In genomic region chr12:127343941-127344340, GRCh38 we compare ENCODE assay signal across 19 cellular contexts.
DNase-seq lines count a peak whose midpoint lies in the region; TF ChIP-seq lines count a peak whose summit lies in the region.
"Had no signal": no experiment of that assay in that cellular context is flagged by ENCODE, and none has a peak within 500 bp of the region (broad histone marks: within the 10 kb centered on the region; RNA-seq: fewer than 3 reads in every experiment).

No MANE protein-coding gene starts in this region.

- intact Hi-C loops in Calu3 (cut with micrococcal nuclease; ENCODE audit: unreplicated experiment): no loop called here

- CTCF ChIA-PET in Calu3 (lab: Charles Lee): no interaction called here

- H3K36me3 ChIP-seq in kidney epithelial cell (ENCODE audit: control insufficient read depth, insufficient read depth, low read length): no peaks in the 10 kb centered on the region
- H3K36me3 ChIP-seq: BLaER1 had no signal

- H3K4me1 Mint-ChIP-seq in Calu3 (ENCODE audit: low read depth, unreplicated experiment): no peaks in the 10 kb centered on the region
- H3K4me1 Mint-ChIP-seq: GM23338 had no signal

- H3K9me3 Mint-ChIP-seq in Calu3 (ENCODE audit: low read depth, unreplicated experiment): peaks cover 24% of the 10 kb centered on the region

- in situ Hi-C loops in astrocyte of the cerebellum (cut with HindIII; ENCODE audit: low sequenced_read_pairs): no loop called here

- no peaks in the 10 kb centered on the region for H3K27me3 ChIP-seq in kidney epithelial cell (ENCODE audit: control insufficient read depth, insufficient read depth, low read length)
- H3K27me3 ChIP-seq: BLaER1 had no signal

- DNase-seq in DMS53 (lab: John Stamatoyannopoulos, UW) (peak; percentile 10), DMS53 treated with DMSO at 0.1 percent for 48 hours (lab: John Stamatoyannopoulos, UW; ENCODE audit: unreplicated experiment) (no peak), astrocyte of the cerebellum (ENCODE audit: low read depth) (peak; percentile 3), kidney epithelial cell (ENCODE audit: low read depth) (peak; percentile 10), foreskin melanocyte (no peak), Calu3 (no peak), NCI-H2081 treated with DMSO at 0.1 percent for 48 hours (lab: John Stamatoyannopoulos, UW) (no peak), UCSD-AML1 (lab: John Stamatoyannopoulos, UW; ENCODE audit: unreplicated experiment) (no peak)
- DNase-seq: DMS153, GF-D8, HFFc6, MM.1S, NCI-H1105, NCI-H187, NCI-H446, PC-9 had no signal

- H3K27me3 Mint-ChIP-seq in Calu3 (ENCODE audit: unreplicated experiment): no peaks in the 10 kb centered on the region

- no TSS peak for BruUV-seq in Calu3 (replicated peaks; lab: Mats Ljungman, UMichigan)

- TF ChIP-seq CTCF in astrocyte of the cerebellum (IDR thresholded peaks at IDR 0.05; ENCODE audit: low read depth, low read length, missing control alignments) (no peak), kidney epithelial cell (IDR thresholded peaks at IDR 0.05; ENCODE audit: insufficient read depth, low read length, poor library complexity, severe bottlenecking) (no peak), Calu3 (IDR thresholded peaks at IDR 0.05; ENCODE audit: unreplicated experiment) (no peak)

- H3K4me3 Mint-ChIP-seq in Calu3 (ENCODE audit: low read depth, unreplicated experiment): no peak overlapping the region
- H3K4me3 Mint-ChIP-seq: GM23338, HFFc6 had no signal

- H3K4me3 ChIP-seq in astrocyte of the cerebellum (ENCODE audit: low read depth, low read length) (no peak overlapping the region), kidney epithelial cell (ENCODE audit: low read depth, low read length) (no peak overlapping the region)
- H3K4me3 ChIP-seq: BLaER1, GM23338, PC-9, SK-N-MC had no signal

- H3K36me3 Mint-ChIP-seq in Calu3 (ENCODE audit: insufficient read depth, unreplicated experiment): no peaks in the 10 kb centered on the region

- H3K27ac Mint-ChIP-seq in Calu3 (ENCODE audit: unreplicated experiment): no peak overlapping the region
- H3K27ac Mint-ChIP-seq: GM23338, HFFc6 had no signal

Comparison
In these comparisons a context has a peak if more than half of its experiments do, and no peak if none do; other contexts are left out.
1. DNase-seq: peak in DMS53 (single experiment), astrocyte of the cerebellum (single experiment) and kidney epithelial cell (single experiment); none in DMS53 treated with DMSO at 0.1 percent for 48 hours (single experiment), foreskin melanocyte (single experiment), Calu3 (single experiment), NCI-H2081 treated with DMSO at 0.1 percent for 48 hours (single experiment) and UCSD-AML1 (single experiment).